16 cellular contexts compared by ENCODE assay signal in genomic region chr5:143749581-143750204, GRCh38.
DNase-seq lines count a peak whose midpoint lies in the region; ATAC-seq, FAIRE-seq and TF ChIP-seq lines count a peak whose summit lies in the region.
"Had no signal": no experiment of that assay in that cellular context is flagged by ENCODE, and none has a peak within 500 bp of the region (broad histone marks: within the 10 kb centered on the region; RNA-seq: fewer than 3 reads in every experiment).

No MANE protein-coding gene starts in this region.

- no peak for DNase-seq in H54 (ENCODE audit: insufficient read length, low spot score)
- DNase-seq in astrocyte (ENCODE audit: low read depth) = no peak
- peak; percentile 17 for DNase-seq in hepatocyte (ENCODE audit: low spot score)
- peak; percentile 14 for DNase-seq in osteoblast (ENCODE audit: insufficient read length, low spot score, missing footprints)
- no peak for DNase-seq in activated CD4-positive, alpha-beta T cell treated with anti-CD3 and anti-CD28 coated beads for 36 hours
- no peak for DNase-seq in testis
- no peak for DNase-seq in activated CD4-positive, alpha-beta T cell treated with anti-CD3 and anti-CD28 coated beads for 1 hour
- DNase-seq: AML-193; CD4-positive, CD25-positive, alpha-beta regulatory T cell; DMS53; Kasumi-1; NCI-H187 treated with DMSO at 0.1 percent for 48 hours; NCI-H446 had no signal

- ATAC-seq in activated CD4-positive, alpha-beta T cell treated with anti-CD3 and anti-CD28 coated beads for 36 hours = no peak
- no peak for ATAC-seq in stimulated activated memory B cell treated with anti-CD40 and anti-IgM and Interleukin-4, amounts not matched to agents 10 μg/mL and 1 μg/mL and 100 μg/mL, for 72 hours
- ATAC-seq: Right ventricle myocardium inferior had no signal

- H3K27ac Mint-ChIP-seq in astrocyte (ENCODE audit: unreplicated experiment) = no peak overlapping the region
- H3K27ac Mint-ChIP-seq in activated CD4-positive, alpha-beta T cell treated with anti-CD3 and anti-CD28 coated beads for 36 hours = no peak overlapping the region
- H3K27ac Mint-ChIP-seq in stimulated activated memory B cell treated with anti-CD40 and anti-IgM and Interleukin-4, amounts not matched to agents 10 μg/mL and 1 μg/mL and 100 μg/mL, for 72 hours = no peak overlapping the region
- H3K27ac Mint-ChIP-seq: CD4-positive, CD25-positive, alpha-beta regulatory T cell had no signal

- no peak overlapping the region for H3K27ac ChIP-seq in astrocyte (ENCODE audit: low read depth, low read length)
- no peak overlapping the region for H3K27ac ChIP-seq in hepatocyte
- H3K27ac ChIP-seq in osteoblast (ENCODE audit: low read depth, low read length) = no peak overlapping the region
- no peak overlapping the region for H3K27ac ChIP-seq in testis

- H4K20me1 ChIP-seq in astrocyte (ENCODE audit: insufficient read depth, low read length) = no peaks in the 10 kb centered on the region
- H4K20me1 ChIP-seq in hepatocyte (ENCODE audit: insufficient read depth, poor library complexity, severe bottlenecking) = no peaks in the 10 kb centered on the region
- no peaks in the 10 kb centered on the region for H4K20me1 ChIP-seq in osteoblast (ENCODE audit: insufficient read depth, low read length)

- FAIRE-seq in H54 (lab: Jason Lieb, UNC) (peak; percentile 48), astrocyte (lab: Jason Lieb, UNC) (peak; percentile 82)
- FAIRE-seq: GM12891 had no signal

- no peak overlapping the region for H3K9ac ChIP-seq in astrocyte (ENCODE audit: low read length)

- H2AFZ ChIP-seq in astrocyte (ENCODE audit: low read depth, low read length) = no peak overlapping the region
- no peak overlapping the region for H2AFZ ChIP-seq in hepatocyte
- no peak overlapping the region for H2AFZ ChIP-seq in osteoblast (ENCODE audit: low read length)

- H3K4me1 ChIP-seq in astrocyte (ENCODE audit: insufficient read depth, low read length) (no peaks in the 10 kb centered on the region), hepatocyte (ENCODE audit: insufficient read depth) (no peaks in the 10 kb centered on the region), osteoblast (ENCODE audit: insufficient read depth, low read length) (no peaks in the 10 kb centered on the region), testis (no peaks in the 10 kb centered on the region)

- CTCF ChIA-PET in activated CD4-positive, alpha-beta T cell treated with anti-CD3 and anti-CD28 coated beads for 36 hours (lab: Charles Lee) = no interaction called here

- no peaks in the 10 kb centered on the region for H3K79me2 ChIP-seq in astrocyte (ENCODE audit: insufficient read depth, low read length)
- no peaks in the 10 kb centered on the region for H3K79me2 ChIP-seq in hepatocyte
- no peaks in the 10 kb centered on the region for H3K79me2 ChIP-seq in osteoblast (ENCODE audit: insufficient read depth, low read length)

- H3K27me3 ChIP-seq in astrocyte (ENCODE audit: insufficient read depth, low read length) (no peaks in the 10 kb centered on the region), hepatocyte (no peaks in the 10 kb centered on the region), osteoblast (ENCODE audit: insufficient read depth, low read length) (no peaks in the 10 kb centered on the region), testis (no peaks in the 10 kb centered on the region)

- H3K36me3 ChIP-seq in astrocyte (ENCODE audit: insufficient read depth, low read length) (no peaks in the 10 kb centered on the region), hepatocyte (replicated peaks; ENCODE audit: insufficient read depth, low read depth) (no peaks in the 10 kb centered on the region), osteoblast (ENCODE audit: insufficient read depth, low read length) (no peaks in the 10 kb centered on the region), testis (ENCODE audit: low read depth, missing control alignments) (no peaks in the 10 kb centered on the region)

- H3K36me3 Mint-ChIP-seq in astrocyte (ENCODE audit: low read depth, unreplicated experiment) = no peaks in the 10 kb centered on the region
- no peaks in the 10 kb centered on the region for H3K36me3 Mint-ChIP-seq in activated CD4-positive, alpha-beta T cell treated with anti-CD3 and anti-CD28 coated beads for 36 hours (ENCODE audit: low read depth)
- no peaks in the 10 kb centered on the region for H3K36me3 Mint-ChIP-seq in stimulated activated memory B cell treated with anti-CD40 and anti-IgM and Interleukin-4, amounts not matched to agents 10 μg/mL and 1 μg/mL and 100 μg/mL, for 72 hours
- H3K36me3 Mint-ChIP-seq: CD4-positive, CD25-positive, alpha-beta regulatory T cell had no signal

- no peak for TF ChIP-seq POLR2A in H54 (IDR thresholded peaks at IDR 0.05; ENCODE audit: low read depth, low read length)
- TF ChIP-seq POLR2A in testis (IDR thresholded peaks at IDR 0.05) = no peak

- TF ChIP-seq CTCF in astrocyte (IDR thresholded peaks at IDR 0.05; ENCODE audit: insufficient read depth, low read depth, low read length) = no peak
- no peak for TF ChIP-seq CTCF in hepatocyte (IDR thresholded peaks at IDR 0.05; ENCODE audit: poor library complexity)
- no peak for TF ChIP-seq CTCF in osteoblast (IDR thresholded peaks at IDR 0.05; ENCODE audit: extremely low read depth, low read depth, low read length)
- TF ChIP-seq CTCF in testis (IDR thresholded peaks at IDR 0.05) = no peak

- no peaks in the 10 kb centered on the region for H3K9me2 ChIP-seq in hepatocyte (replicated peaks; ENCODE audit: insufficient read depth)

- POLR2A ChIA-PET in activated CD4-positive, alpha-beta T cell treated with anti-CD3 and anti-CD28 coated beads for 36 hours (lab: Charles Lee) = interaction anchor here (0.7 kb wide), 1 partner anchor 908 kb away, joined by 8 read pairs; no protein-coding TSS in a partner anchor

- no peaks in the 10 kb centered on the region for H3K9me3 Mint-ChIP-seq in astrocyte (ENCODE audit: unreplicated experiment)
- H3K9me3 Mint-ChIP-seq in activated CD4-positive, alpha-beta T cell treated with anti-CD3 and anti-CD28 coated beads for 36 hours (ENCODE audit: low read depth) = no peaks in the 10 kb centered on the region
- no peaks in the 10 kb centered on the region for H3K9me3 Mint-ChIP-seq in stimulated activated memory B cell treated with anti-CD40 and anti-IgM and Interleukin-4, amounts not matched to agents 10 μg/mL and 1 μg/mL and 100 μg/mL, for 72 hours

- H3K27me3 Mint-ChIP-seq in astrocyte (ENCODE audit: low read depth, unreplicated experiment) = peaks cover 2% of the 10 kb centered on the region
- H3K27me3 Mint-ChIP-seq in activated CD4-positive, alpha-beta T cell treated with anti-CD3 and anti-CD28 coated beads for 36 hours = peaks cover 3% of the 10 kb centered on the region
- H3K27me3 Mint-ChIP-seq in stimulated activated memory B cell treated with anti-CD40 and anti-IgM and Interleukin-4, amounts not matched to agents 10 μg/mL and 1 μg/mL and 100 μg/mL, for 72 hours = no peaks in the 10 kb centered on the region

- H3K4me2 ChIP-seq in astrocyte (ENCODE audit: low read length) = no peak overlapping the region
- no peak overlapping the region for H3K4me2 ChIP-seq in hepatocyte
- no peak overlapping the region for H3K4me2 ChIP-seq in osteoblast (ENCODE audit: insufficient read depth, low read length)

- H3K9me3 ChIP-seq in astrocyte (ENCODE audit: insufficient read depth, low read depth, low read length) (no peaks in the 10 kb centered on the region), hepatocyte (ENCODE audit: low read depth) (no peaks in the 10 kb centered on the region), osteoblast (ENCODE audit: low read depth, low read length) (no peaks in the 10 kb centered on the region), testis (no peaks in the 10 kb centered on the region)

- H3K4me3 ChIP-seq in astrocyte (ENCODE audit: insufficient read depth, low read depth, low read length) (no peak overlapping the region), hepatocyte (no peak overlapping the region), osteoblast (ENCODE audit: insufficient read depth, low read length) (no peak overlapping the region), testis (no peak overlapping the region)

- intact Hi-C loops in activated CD4-positive, alpha-beta T cell treated with anti-CD3 and anti-CD28 coated beads for 36 hours (cut with DNase I, micrococcal nuclease) = no loop called here
- intact Hi-C loops in testis (cut with DNase I; ENCODE audit: low total_unique reads) = no loop called here

- H3K4me1 Mint-ChIP-seq in astrocyte (ENCODE audit: low read depth, unreplicated experiment) = no peaks in the 10 kb centered on the region
- no peaks in the 10 kb centered on the region for H3K4me1 Mint-ChIP-seq in activated CD4-positive, alpha-beta T cell treated with anti-CD3 and anti-CD28 coated beads for 36 hours
- H3K4me1 Mint-ChIP-seq in stimulated activated memory B cell treated with anti-CD40 and anti-IgM and Interleukin-4, amounts not matched to agents 10 μg/mL and 1 μg/mL and 100 μg/mL, for 72 hours = no peaks in the 10 kb centered on the region
- H3K4me1 Mint-ChIP-seq: CD4-positive, CD25-positive, alpha-beta regulatory T cell had no signal

- no peak overlapping the region for H3K4me3 Mint-ChIP-seq in astrocyte (ENCODE audit: unreplicated experiment)
- no peak overlapping the region for H3K4me3 Mint-ChIP-seq in activated CD4-positive, alpha-beta T cell treated with anti-CD3 and anti-CD28 coated beads for 36 hours
- no peak overlapping the region for H3K4me3 Mint-ChIP-seq in stimulated activated memory B cell treated with anti-CD40 and anti-IgM and Interleukin-4, amounts not matched to agents 10 μg/mL and 1 μg/mL and 100 μg/mL, for 72 hours
- H3K4me3 Mint-ChIP-seq: CD4-positive, CD25-positive, alpha-beta regulatory T cell had no signal

Comparison
In these comparisons a context has a peak if more than half of its experiments do, and no peak if none do; other contexts are left out.
1. DNase-seq: peak in hepatocyte (single experiment) and osteoblast (single experiment); none in H54 (single experiment), astrocyte (single experiment), activated CD4-positive, alpha-beta T cell treated with anti-CD3 and anti-CD28 coated beads for 36 hours (single experiment), testis (single experiment) and activated CD4-positive, alpha-beta T cell treated with anti-CD3 and anti-CD28 coated beads for 1 hour (single experiment).